In genomic region chr1:206982216-206982615, GRCh38 we compare ENCODE assay signal across 8 cellular contexts. TPM values are rescaled to one million over a fixed set of nuclear protein-coding genes. Genes with fewer than 3 reads are reported as not detected.
DNase-seq lines count a peak whose midpoint lies in the region; ATAC-seq and TF ChIP-seq lines count a peak whose summit lies in the region.

No MANE protein-coding gene starts in this region.

- no TSS peak for BruUV-seq in PC-3 (replicated peaks; lab: Mats Ljungman, UMichigan)

- TF ChIP-seq CTCF in PC-3 (conservative IDR thresholded peaks at IDR 0.05; ENCODE audit: low read depth, low read length): peak; percentile 99
- peak; percentile 65 to 74 for TF ChIP-seq CTCF in fibroblast of lung (conservative IDR thresholded peaks at IDR 0.05 in 1 of 2, IDR thresholded peaks at IDR 0.05 in 1 of 2; ENCODE audit: low read depth in 1 of 2, low read length in 2 of 2)
- peak; percentile 77 for TF ChIP-seq CTCF in neural progenitor cell (IDR thresholded peaks at IDR 0.05)
- peak; percentile 82 for TF ChIP-seq CTCF in type B pancreatic cell (conservative IDR thresholded peaks at IDR 0.05)

- H3K9me3 ChIP-seq in HUES48 (ENCODE audit: control insufficient read depth, insufficient read depth, low read length) (no peaks in the 10 kb centered on the region), PC-3 (ENCODE audit: low read length) (no peaks in the 10 kb centered on the region), fibroblast of lung (ENCODE audit: control insufficient read depth, insufficient read depth, low read depth, low read length) (no peaks in the 10 kb centered on the region), neural progenitor cell (ENCODE audit: low read depth) (no peaks in the 10 kb centered on the region)

- 0 out of 2 replicates have a peak overlapping the region, but pooled peaks have one; percentile 9 for H2AFZ ChIP-seq in PC-3 (ENCODE audit: low read length)
- H2AFZ ChIP-seq in fibroblast of lung (ENCODE audit: low read length): no peak overlapping the region
- peak overlapping the region; percentile 81 for H2AFZ ChIP-seq in neural progenitor cell (replicated peaks)

- H3K4me2 ChIP-seq in PC-3 (ENCODE audit: low read length) (no peak overlapping the region), fibroblast of lung (ENCODE audit: extremely low read depth, insufficient read depth, low read length) (no peak overlapping the region), neural progenitor cell (no peak overlapping the region)

- H3F3A ChIP-seq in PC-3 (ENCODE audit: low read length, unreplicated experiment): no peaks in the 10 kb centered on the region
- H3F3A ChIP-seq in neural progenitor cell (ENCODE audit: low read depth): no peaks in the 10 kb centered on the region

- H3K4me3 ChIP-seq in HUES48 (ENCODE audit: low read depth, low read length) (no peak overlapping the region), PC-3 (ENCODE audit: low read length) (no peak overlapping the region), fibroblast of lung (replicated peaks in 1 of 4; ENCODE audit: control extremely low read depth in 1 of 4, insufficient read depth in 1 of 4, low read depth in 3 of 4, low read length in 4 of 4) (no peak overlapping the region), neural progenitor cell (no peak overlapping the region)

- peak overlapping the region; percentile 54 for H3K27ac ChIP-seq in HUES48 (ENCODE audit: low read depth, low read length)
- H3K27ac ChIP-seq in PC-3 (ENCODE audit: low read length): no peak overlapping the region
- H3K27ac ChIP-seq in fibroblast of lung (ENCODE audit: insufficient read depth, low read length): no peak overlapping the region
- no peak overlapping the region for H3K27ac ChIP-seq in neural progenitor cell

- POLR2A ChIA-PET in PC-3 (lab: Charles Lee; ENCODE audit: unreplicated experiment): interaction anchor here (0.5 to 0.7 kb wide), 3 partner anchors 20 to 56 kb away, joined by 3 to 6 read pairs (median 3); no protein-coding TSS in a partner anchor

- H3K9me2 ChIP-seq in PC-3 (replicated peaks; ENCODE audit: low read length): no peaks in the 10 kb centered on the region

- H3K27ac Mint-ChIP-seq in activated T-cell treated with anti-CD3 and anti-CD28 coated beads, Interleukin-2, amount 50 U/mL, for 24 hours: no peak overlapping the region
- H3K27ac Mint-ChIP-seq in neural progenitor cell: no peak overlapping the region
- H3K27ac Mint-ChIP-seq in type B pancreatic cell: no peak overlapping the region

- no peak overlapping the region for H3K4me3 Mint-ChIP-seq in activated T-cell treated with anti-CD3 and anti-CD28 coated beads, Interleukin-2, amount 50 U/mL, for 24 hours
- H3K4me3 Mint-ChIP-seq in neural progenitor cell (no peak overlapping the region), type B pancreatic cell (no peak overlapping the region)

- ATAC-seq in PC-3 (peak; percentile 95), HG03135 (IDR thresholded peaks at IDR 0.05; ENCODE audit: unreplicated experiment) (no peak)

- peaks cover 7% of the 10 kb centered on the region for H3K27me3 ChIP-seq in HUES48 (ENCODE audit: control insufficient read depth, insufficient read depth, low read length)
- H3K27me3 ChIP-seq in PC-3 (ENCODE audit: low read length): no peaks in the 10 kb centered on the region
- peaks cover 18% of the 10 kb centered on the region for H3K27me3 ChIP-seq in fibroblast of lung (ENCODE audit: control insufficient read depth, insufficient read depth, low read length)
- H3K27me3 ChIP-seq in neural progenitor cell: no peaks in the 10 kb centered on the region

- CTCF ChIA-PET in PC-3 (lab: Charles Lee): interaction anchor here (0.6 to 2.7 kb wide), 19 partner anchors 10 to 351 kb away, joined by 3 to 45 read pairs (median 5); partner anchors contain the start of genes C1orf116 and PFKFB2

- DNase-seq in GM04504 (ENCODE audit: low read depth): peak; percentile 23
- DNase-seq in PC-3: peak; percentile 92
- peak; percentile 71 for DNase-seq in activated T-cell treated with anti-CD3 and anti-CD28 coated beads, Interleukin-2, amount 50 U/mL, for 24 hours
- peak; percentile 13 to 33 for DNase-seq in fibroblast of lung (ENCODE audit: low read depth in 2 of 2)
- peak; percentile 73 for DNase-seq in neural progenitor cell (ENCODE audit: low spot score)
- no peak for DNase-seq in type B pancreatic cell (ENCODE audit: extremely low spot score, unreplicated experiment)

- no peaks in the 10 kb centered on the region for H4K20me1 ChIP-seq in PC-3 (ENCODE audit: low read length)
- H4K20me1 ChIP-seq in fibroblast of lung (ENCODE audit: control insufficient read depth, extremely low read depth, insufficient read depth, low read length): no peaks in the 10 kb centered on the region
- H4K20me1 ChIP-seq in neural progenitor cell (ENCODE audit: low read depth): no peaks in the 10 kb centered on the region

- H3K27me3 Mint-ChIP-seq in activated T-cell treated with anti-CD3 and anti-CD28 coated beads, Interleukin-2, amount 50 U/mL, for 24 hours: peaks cover 13% of the 10 kb centered on the region
- peaks cover 2% of the 10 kb centered on the region for H3K27me3 Mint-ChIP-seq in neural progenitor cell (ENCODE audit: insufficient read depth, low read depth)
- H3K27me3 Mint-ChIP-seq in type B pancreatic cell: peaks cover 40% of the 10 kb centered on the region

- H3K79me2 ChIP-seq in PC-3 (ENCODE audit: low read length) (no peaks in the 10 kb centered on the region), fibroblast of lung (ENCODE audit: control insufficient read depth, insufficient read depth, low read length) (no peaks in the 10 kb centered on the region), neural progenitor cell (ENCODE audit: low read depth) (no peaks in the 10 kb centered on the region)

- H3K9me3 Mint-ChIP-seq in activated T-cell treated with anti-CD3 and anti-CD28 coated beads, Interleukin-2, amount 50 U/mL, for 24 hours: no peaks in the 10 kb centered on the region
- H3K9me3 Mint-ChIP-seq in neural progenitor cell (no peaks in the 10 kb centered on the region), type B pancreatic cell (no peaks in the 10 kb centered on the region)

- no peaks in the 10 kb centered on the region for H3K36me3 ChIP-seq in HUES48 (ENCODE audit: control insufficient read depth, insufficient read depth, low read length)
- H3K36me3 ChIP-seq in PC-3 (ENCODE audit: low read depth, low read length): no peaks in the 10 kb centered on the region
- no peaks in the 10 kb centered on the region for H3K36me3 ChIP-seq in fibroblast of lung (ENCODE audit: control insufficient read depth, insufficient read depth, low read length)
- H3K36me3 ChIP-seq in neural progenitor cell: no peaks in the 10 kb centered on the region

- intact Hi-C loops in PC-3 (cut with micrococcal nuclease): loop anchor here (1.0 to 2.0 kb wide), 13 partner anchors 23 to 517 kb away; partner anchors contain the start of genes DYRK3 and YOD1

- H3K4me1 ChIP-seq in HUES48 (ENCODE audit: control insufficient read depth, insufficient read depth, low read length): peaks cover 25% of the 10 kb centered on the region
- no peaks in the 10 kb centered on the region; the same call in 1 of the 2 replicates for H3K4me1 ChIP-seq in PC-3 (ENCODE audit: insufficient read depth, low read length)
- H3K4me1 ChIP-seq in fibroblast of lung (ENCODE audit: control insufficient read depth, extremely low read depth, insufficient read depth, low read length): no peaks in the 10 kb centered on the region
- H3K4me1 ChIP-seq in neural progenitor cell: no peaks in the 10 kb centered on the region

- H3K9ac ChIP-seq in HUES48 (ENCODE audit: low read depth, low read length) (no peak overlapping the region), PC-3 (ENCODE audit: low read length) (no peak overlapping the region), fibroblast of lung (ENCODE audit: insufficient read depth, low read length) (no peak overlapping the region), neural progenitor cell (no peak overlapping the region)

- H3K4me1 Mint-ChIP-seq in activated T-cell treated with anti-CD3 and anti-CD28 coated beads, Interleukin-2, amount 50 U/mL, for 24 hours (ENCODE audit: low read depth): peaks cover 5% of the 10 kb centered on the region
- H3K4me1 Mint-ChIP-seq in neural progenitor cell: peaks cover 7% of the 10 kb centered on the region
- no peaks in the 10 kb centered on the region for H3K4me1 Mint-ChIP-seq in type B pancreatic cell (ENCODE audit: unreplicated experiment)

- H3K36me3 Mint-ChIP-seq in activated T-cell treated with anti-CD3 and anti-CD28 coated beads, Interleukin-2, amount 50 U/mL, for 24 hours (ENCODE audit: low read depth): no peaks in the 10 kb centered on the region
- H3K36me3 Mint-ChIP-seq in neural progenitor cell: no peaks in the 10 kb centered on the region
- no peaks in the 10 kb centered on the region for H3K36me3 Mint-ChIP-seq in type B pancreatic cell

RNA-seq across cellular contexts. Expression of gene FCAMR, which starts 12.0 kb away (rescaled TPM):
- total RNA-seq in PC-3 (2014; rRNA removed): not detected in 2 replicates
- not detected in 2 replicates for total RNA-seq in fibroblast of lung
- not detected in 2 replicates for polyA plus RNA-seq in fibroblast of lung
- polyA plus RNA-seq in fibroblast of lung (2012): not detected in 2 replicates
- polyA minus RNA-seq in fibroblast of lung (ENCODE audit: low replicate concordance): not detected in 2 replicates
- not detected in 2 replicates for total RNA-seq in neural progenitor cell (ENCODE audit: low replicate concordance)
- not detected in 2 replicates for total RNA-seq in type B pancreatic cell (ENCODE audit: low replicate concordance)

RNA-seq across cellular contexts. Expression of gene PIGR, which starts 36.0 kb away (rescaled TPM):
- not detected in 2 replicates for total RNA-seq in PC-3 (2014; rRNA removed)
- total RNA-seq in fibroblast of lung: not detected in 2 replicates
- polyA plus RNA-seq in fibroblast of lung: not detected in 2 replicates
- polyA plus RNA-seq in fibroblast of lung (2012): not detected in 2 replicates
- not detected in 2 replicates for polyA minus RNA-seq in fibroblast of lung (ENCODE audit: low replicate concordance)
- not detected in 2 replicates for total RNA-seq in neural progenitor cell (ENCODE audit: low replicate concordance)
- 16.9 and 30.1 TPM in 2 replicates for total RNA-seq in type B pancreatic cell (ENCODE audit: low replicate concordance)

RNA-seq across cellular contexts. Expression of gene C1orf116, which starts 50.3 kb away (rescaled TPM):
- total RNA-seq in PC-3 (2014; rRNA removed): 34.9 and 36.2 TPM in 2 replicates
- not detected in 2 replicates for total RNA-seq in fibroblast of lung
- 0.01 and 0.06 TPM in 2 replicates for polyA plus RNA-seq in fibroblast of lung
- 0.03 and 0.05 TPM in 2 replicates for polyA plus RNA-seq in fibroblast of lung (2012)
- 0.85 TPM in 1 of 2 replicates, not detected in the other for polyA minus RNA-seq in fibroblast of lung (ENCODE audit: low replicate concordance)
- total RNA-seq in neural progenitor cell (ENCODE audit: low replicate concordance): 0.04 and 0.56 TPM in 2 replicates
- total RNA-seq in type B pancreatic cell (ENCODE audit: low replicate concordance): 50.4 and 108 TPM in 2 replicates

Comparison
In these comparisons a context has a peak if more than half of its experiments do, and no peak if none do; other contexts are left out.
1. RNA of gene PIGR, which starts 36.0 kb away (total RNA-seq): 16.9 to 30.1 TPM in type B pancreatic cell; not detected in PC-3, not detected in fibroblast of lung and not detected in neural progenitor cell; every median in the first group is over 10 times any median in the second.
2. RNA of gene C1orf116, which starts 50.3 kb away (total RNA-seq): 50.4 to 108 TPM in type B pancreatic cell and 34.9 to 36.2 TPM in PC-3; 0.04 to 0.56 TPM in neural progenitor cell and not detected in fibroblast of lung; every median in the first group is over 10 times any median in the second.
3. Peak in every context shown above with its lines, with median percentiles within 50 percentile points of each other: CTCF ChIP-seq.